Comparison of ENCODE assay signal across 8 cellular contexts in the genomic region with DNA sequence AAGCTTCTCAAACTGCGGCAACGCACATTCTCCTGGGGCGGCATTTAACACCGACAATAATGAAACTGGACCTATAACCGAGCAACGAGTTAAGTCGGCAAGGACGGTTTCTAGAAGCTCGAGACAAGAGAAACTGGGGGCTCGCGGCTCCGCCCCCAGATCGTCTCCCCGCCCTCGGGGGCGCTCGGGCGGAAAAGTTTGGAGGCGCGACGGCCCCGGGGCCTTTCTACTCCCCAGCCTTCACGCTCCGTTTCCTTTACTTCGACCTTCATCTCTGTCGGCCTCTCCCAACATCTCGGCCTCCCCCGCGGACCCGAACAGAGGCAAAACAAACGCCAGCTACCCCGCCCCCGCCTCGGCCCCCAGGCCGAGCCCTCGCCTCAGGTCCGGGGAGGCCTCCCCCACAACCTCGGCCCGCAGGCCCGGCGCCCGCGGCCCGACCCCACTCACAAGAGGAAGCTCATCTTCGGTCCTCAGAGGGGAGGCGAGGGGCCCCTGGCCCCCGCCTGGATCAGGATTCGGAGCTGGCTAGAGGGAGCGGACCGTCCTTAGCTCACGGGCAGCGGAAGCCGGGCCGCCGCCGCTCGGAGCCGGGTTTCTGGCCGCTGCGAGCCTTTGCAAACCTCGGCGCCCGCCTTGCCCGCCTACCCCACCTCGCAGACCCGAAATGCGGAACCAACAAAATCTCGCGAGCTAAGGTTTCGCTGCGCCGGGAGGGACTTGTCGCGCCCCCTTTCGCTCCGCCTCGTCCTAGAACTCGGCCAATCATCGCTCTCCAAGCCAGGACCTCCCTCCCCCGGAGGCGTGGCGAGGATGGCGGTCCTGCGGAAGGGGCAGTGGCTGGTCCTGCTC. TPM values are rescaled to one million over a fixed set of nuclear protein-coding genes. Genes with fewer than 3 reads are reported as not detected.
A peak's percentile ranks its signal among the peaks of the same experiment; 100 is the strongest.
DNase-seq lines count a peak whose midpoint lies in the region; ATAC-seq lines count a peak whose summit lies in the region.

A gene (minus strand): TSS at position 669 of the 852 bp plus-strand sequence. CDS start 205 bp downstream, at position 464.

- no peaks in the 10 kb centered on the region for H3K9me3 ChIP-seq in mononuclear cell (ENCODE audit: low read depth, low read length)

- no peaks in the 10 kb centered on the region for H3K9me3 Mint-ChIP-seq in IgD-negative memory B cell

- no peaks in the 10 kb centered on the region for H3K27me3 Mint-ChIP-seq in IgD-negative memory B cell

- H3K4me3 ChIP-seq in mononuclear cell (ENCODE audit: low read length), result peak within 1 kb of the TSS; percentile 95

- ATAC-seq in GM21529 (IDR thresholded peaks at IDR 0.05; ENCODE audit: unreplicated experiment), result peak; percentile 72

- peaks cover 4% of the 10 kb centered on the region for H3K36me3 Mint-ChIP-seq in IgD-negative memory B cell

- DNase-seq in DMS 273 treated with DMSO at 0.1 percent for 48 hours (lab: John Stamatoyannopoulos, UW), result peak; percentile 94
- DNase-seq in OCI-M2 (lab: John Stamatoyannopoulos, UW; ENCODE audit: unreplicated experiment), result peak; percentile 89
- peak; percentile 98 for DNase-seq in activated T-cell treated with anti-CD3 and anti-CD28 coated beads for 4 hours
- peak; percentile 88 for DNase-seq in epidermal melanocyte (ENCODE audit: insufficient read length, low spot score)
- DNase-seq in stimulated activated CD8-positive, alpha-beta memory T cell treated with anti-CD3 and anti-CD28 coated beads, Interleukin-4, amount 100 ng/mL, for 1 hour (ENCODE audit: low read depth in 2 of 2, low spot score in 1 of 2), result peak; percentile 92 to 93

- no peaks in the 10 kb centered on the region for H3K27me3 ChIP-seq in mononuclear cell (ENCODE audit: insufficient read depth, low read length)

- H3K4me3 Mint-ChIP-seq in IgD-negative memory B cell, result peak within 1 kb of the TSS; percentile 93 to 99 (median 97)

- peaks cover 30 to 35% (median 34%) of the 10 kb centered on the region in 3 donors for H3K4me1 Mint-ChIP-seq in IgD-negative memory B cell

- peaks cover 70% of the 10 kb centered on the region for H3K4me1 ChIP-seq in mononuclear cell (ENCODE audit: insufficient read depth, low read length)

- peak within 1 kb of the TSS; percentile 97 to 99 (median 99) for H3K27ac Mint-ChIP-seq in IgD-negative memory B cell

RNA-seq across cellular contexts. Expression of the gene that starts here (rescaled TPM):
- polyA plus RNA-seq in IgD-negative memory B cell, result 196 TPM
- 286 TPM for total RNA-seq in mononuclear cell

Comparison
In these comparisons a context has a peak if more than half of its experiments do, and no peak if none do; other contexts are left out.
1. Peak in every context shown above with its lines: DNase-seq, ATAC-seq and H3K4me3 ChIP-seq.